Comparison of ENCODE assay signal across 8 cellular contexts in the genomic region with DNA sequence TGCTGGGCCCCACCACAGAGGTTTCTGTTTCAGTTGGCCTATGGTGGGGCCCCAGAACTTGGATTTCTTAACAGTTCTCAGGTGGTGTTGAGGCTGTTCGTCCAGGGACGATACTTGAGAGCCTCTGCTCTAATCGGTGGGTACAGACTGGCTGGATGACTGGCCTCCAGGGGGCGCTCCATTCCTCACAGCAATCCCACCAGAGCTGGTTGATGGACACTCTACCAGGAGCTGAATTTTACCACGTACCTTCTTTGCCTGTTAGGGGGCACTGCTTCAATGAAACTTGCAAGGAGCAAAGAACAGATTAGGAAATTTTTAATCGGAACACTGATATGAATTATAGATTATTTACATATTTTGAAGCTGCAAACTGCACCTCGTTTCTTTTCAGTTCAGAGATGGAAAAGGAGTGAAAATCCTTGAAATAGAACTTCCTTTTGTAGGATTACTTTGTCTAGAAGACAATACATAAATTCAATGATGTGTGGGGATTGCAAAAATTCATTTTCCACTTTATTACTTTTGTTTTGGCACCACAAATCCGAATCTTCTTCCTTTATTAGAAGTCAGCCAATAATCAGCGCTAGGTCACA. TPM values are rescaled to one million over a fixed set of nuclear protein-coding genes. Genes with fewer than 3 reads are reported as not detected.
DNase-seq lines count a peak whose midpoint lies in the region; ATAC-seq and TF ChIP-seq lines count a peak whose summit lies in the region.

No MANE protein-coding gene starts in this region.

- peak; percentile 100 for ATAC-seq in GM19463 (IDR thresholded peaks at IDR 0.05; ENCODE audit: unreplicated experiment)
- ATAC-seq in HG03521 (IDR thresholded peaks at IDR 0.05; ENCODE audit: unreplicated experiment) = peak; percentile 99
- ATAC-seq in natural killer cell treated with Interleukin-12 subunit alpha and Interleukin-12 subunit beta and Interleukin-15 and Interleukin-18, amount 100 ng/mL, for 72 hours = peak; percentile 99 to 100

- H3K9me3 ChIP-seq in OCI-LY7 (ENCODE audit: low read length) = no peaks in the 10 kb centered on the region

- peaks cover 5 to 7% of the 10 kb centered on the region in 2 donors for H3K4me1 Mint-ChIP-seq in natural killer cell treated with Interleukin-12 subunit alpha and Interleukin-12 subunit beta and Interleukin-15 and Interleukin-18, amount 100 ng/mL, for 72 hours (ENCODE audit: low read depth in 2 of 2)

- peak overlapping the region; percentile 42 for H3K4me2 ChIP-seq in OCI-LY7 (ENCODE audit: low read length)

- peak; percentile 97 for TF ChIP-seq CTCF in OCI-LY7 (conservative IDR thresholded peaks at IDR 0.05; ENCODE audit: low read length)

- no peaks in the 10 kb centered on the region for H4K20me1 ChIP-seq in OCI-LY7 (ENCODE audit: insufficient read depth, low read length)

- no peaks in the 10 kb centered on the region for H3K36me3 ChIP-seq in OCI-LY7 (ENCODE audit: insufficient read depth, low read length)

- H3K79me2 ChIP-seq in OCI-LY7 (ENCODE audit: insufficient read depth, low read depth, low read length) = no peaks in the 10 kb centered on the region

- H3K9me3 Mint-ChIP-seq in natural killer cell treated with Interleukin-12 subunit alpha and Interleukin-12 subunit beta and Interleukin-15 and Interleukin-18, amount 100 ng/mL, for 72 hours = no peaks in the 10 kb centered on the region

- no TSS peak for BruUV-seq in OCI-LY7 (replicated peaks; lab: Mats Ljungman, UMichigan)

- H3K4me3 ChIP-seq in OCI-LY7 (ENCODE audit: low read depth, low read length, poor library complexity, severe bottlenecking) = no peak overlapping the region

- CTCF ChIA-PET in OCI-LY7 (lab: Charles Lee; ENCODE audit: unreplicated experiment) = interaction anchor here (0.6 to 2.6 kb wide), 5 partner anchors 46 to 261 kb away, joined by 3 to 15 read pairs (median 5); no protein-coding TSS in a partner anchor

- H3K9me2 ChIP-seq in OCI-LY7 (ENCODE audit: insufficient read depth, low read length) = no peaks in the 10 kb centered on the region

- POLR2A ChIA-PET in OCI-LY7 (lab: Charles Lee) = interaction anchor here (0.6 to 1.4 kb wide), 3 partner anchors 47 to 262 kb away, joined by 3 to 9 read pairs (median 3); a partner anchor contains a TSS

- H3K4me1 ChIP-seq in OCI-LY7 (ENCODE audit: insufficient read depth, low read length, poor library complexity, severe bottlenecking) = peaks cover 4% of the 10 kb centered on the region

- peak overlapping the region; percentile 88 for H2AFZ ChIP-seq in OCI-LY7 (ENCODE audit: low read length)

- H3K27ac Mint-ChIP-seq in natural killer cell treated with Interleukin-12 subunit alpha and Interleukin-12 subunit beta and Interleukin-15 and Interleukin-18, amount 100 ng/mL, for 72 hours = peak overlapping the region in 1 of 2 donors; percentile 64

- no peak overlapping the region for H3K4me3 Mint-ChIP-seq in natural killer cell treated with Interleukin-12 subunit alpha and Interleukin-12 subunit beta and Interleukin-15 and Interleukin-18, amount 100 ng/mL, for 72 hours

- intact Hi-C loops in OCI-LY7 (cut with micrococcal nuclease; ENCODE audit: unreplicated experiment) = loop anchor here (1.0 to 5.0 kb wide), 4 partner anchors 79 to 261 kb away; no protein-coding TSS in a partner anchor

- H3K36me3 Mint-ChIP-seq in natural killer cell treated with Interleukin-12 subunit alpha and Interleukin-12 subunit beta and Interleukin-15 and Interleukin-18, amount 100 ng/mL, for 72 hours = no peaks in the 10 kb centered on the region

- no peak overlapping the region for H3K27ac ChIP-seq in OCI-LY7 (ENCODE audit: low read depth, low read length, poor library complexity, severe bottlenecking)

- peak; percentile 38 for DNase-seq in COLO668 (lab: John Stamatoyannopoulos, UW; ENCODE audit: unreplicated experiment)
- peak; percentile 90 for DNase-seq in OCI-LY7 (ENCODE audit: low spot score)
- DNase-seq in activated T-cell treated with anti-CD3 and anti-CD28 coated beads for 48 hours (ENCODE audit: low read depth) = peak; percentile 84
- DNase-seq in fibroblast of gingiva (ENCODE audit: low read depth) = peak; percentile 70
- DNase-seq in natural killer cell treated with Interleukin-12 subunit alpha and Interleukin-12 subunit beta and Interleukin-15 and Interleukin-18, amount 100 ng/mL, for 72 hours (ENCODE audit: low spot score) = peak; percentile 90
- DNase-seq in stimulated activated naive CD4-positive, alpha-beta T cell (lab: John Stamatoyannopoulos, UW) = peak; percentile 75 to 89 (median 83)

- H3K27me3 Mint-ChIP-seq in natural killer cell treated with Interleukin-12 subunit alpha and Interleukin-12 subunit beta and Interleukin-15 and Interleukin-18, amount 100 ng/mL, for 72 hours = peaks cover 9 to 19% of the 10 kb centered on the region in 2 donors

RNA-seq across cellular contexts. Expression of a gene that starts 44.8 kb away (rescaled TPM):
- total RNA-seq in OCI-LY7 (2014; rRNA removed; shearing (Covaris generic)) = 35.0 and 35.9 TPM in 2 replicates
- 34.5 and 40.8 TPM in 2 replicates for total RNA-seq in OCI-LY7 (2022)
- 10 to 100 TPM; 36.3 to 38.8 TPM for total RNA-seq in natural killer cell treated with Interleukin-12 subunit alpha and Interleukin-12 subunit beta and Interleukin-15 and Interleukin-18, amount 100 ng/mL, for 72 hours

Comparison
In these comparisons a context has a peak if more than half of its experiments do, and no peak if none do; other contexts are left out.
1. DNase-seq: peak in every context shown above with its lines; median percentile 90 in OCI-LY7; 90 in natural killer cell treated with Interleukin-12 subunit alpha and Interleukin-12 subunit beta and Interleukin-15 and Interleukin-18, amount 100 ng/mL, for 72 hours; 84 in activated T-cell treated with anti-CD3 and anti-CD28 coated beads for 48 hours; 83 in stimulated activated naive CD4-positive, alpha-beta T cell; 70 in fibroblast of gingiva; 38 in COLO668.